1 cellular context compared by ENCODE assay signal in genomic region chr3:33750216-33750558, GRCh38.
TF ChIP-seq lines count a peak whose summit lies in the region.

No MANE protein-coding gene starts in this region.

TF ChIP-seq in K562, 482 proteins besides CTCF, POLR2A, EP300 and RAD21:
- TF ChIP-seq PKNOX1 (IDR thresholded peaks at IDR 0.05) (peak; percentile 85), NR2C1 (IDR thresholded peaks at IDR 0.05) (no peak), NR2C1 (tag; IDR thresholded peaks at IDR 0.05) (no peak)
